In the genomic region with DNA sequence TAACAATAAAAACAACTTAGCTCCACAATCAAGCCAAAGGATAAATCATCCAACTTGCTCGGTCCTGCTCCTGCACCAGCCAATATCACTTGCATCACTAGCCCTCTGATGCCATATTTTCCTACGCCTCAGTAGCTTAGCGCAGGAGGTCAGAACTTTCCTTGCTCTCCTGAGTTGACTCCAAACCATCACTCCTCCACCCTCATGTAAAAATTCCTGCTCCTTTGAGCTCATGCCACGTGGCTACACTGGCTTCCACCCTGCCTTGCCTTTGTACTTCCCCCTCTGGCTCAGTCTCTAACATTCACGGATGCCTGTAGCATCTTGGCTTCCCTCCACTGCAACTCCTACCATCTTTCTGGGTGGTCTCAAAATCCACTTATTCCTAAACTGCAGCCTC, we compare ENCODE assay signal across 1 cellular context.
TF ChIP-seq lines count a peak whose summit lies in the region.

No MANE protein-coding gene starts in this region.

TF ChIP-seq in HepG2, 621 proteins besides CTCF, POLR2A, EP300 and RAD21 (continued from another document):
- TF ChIP-seq ZNF281 (CRISPR knock-in tag; IDR thresholded peaks at IDR 0.05; ENCODE audit: borderline replicate concordance) (no peak), KLF15 (CRISPR knock-in tag; IDR thresholded peaks at IDR 0.05; ENCODE audit: borderline replicate concordance) (no peak), HNF4G (IDR thresholded peaks at IDR 0.05; ENCODE audit: borderline replicate concordance, low read depth, low read length) (no peak), HNF4G (CRISPR knock-in tag; IDR thresholded peaks at IDR 0.05; ENCODE audit: borderline replicate concordance, low read depth) (no peak), NR2F2 (IDR thresholded peaks at IDR 0.05; ENCODE audit: borderline replicate concordance, low read depth) (no peak), ADNP (CRISPR knock-in tag; IDR thresholded peaks at IDR 0.05) (no peak)
- TF ChIP-seq, protein P1, sequence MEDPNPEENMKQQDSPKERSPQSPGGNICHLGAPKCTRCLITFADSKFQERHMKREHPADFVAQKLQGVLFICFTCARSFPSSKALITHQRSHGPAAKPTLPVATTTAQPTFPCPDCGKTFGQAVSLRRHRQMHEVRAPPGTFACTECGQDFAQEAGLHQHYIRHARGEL (CRISPR knock-in tag; IDR thresholded peaks at IDR 0.05), result no peak
